23 cellular contexts compared by ENCODE assay signal in genomic region chr3:115280531-115280930, GRCh38.
DNase-seq lines count a peak whose midpoint lies in the region; ATAC-seq and TF ChIP-seq lines count a peak whose summit lies in the region.
"Had no signal": no experiment of that assay in that cellular context is flagged by ENCODE, and none has a peak within 500 bp of the region (broad histone marks: within the 10 kb centered on the region; RNA-seq: fewer than 3 reads in every experiment).

No MANE protein-coding gene starts in this region.

- intact Hi-C loops in Right ventricle myocardium inferior (cut with DNase I), result no loop called here
- intact Hi-C loops in heart right ventricle (cut with DNase I), result no loop called here
- intact Hi-C loops in esophagus muscularis mucosa (cut with DNase I), result no loop called here

- H3K4me3 ChIP-seq in heart right ventricle, result no peak overlapping the region
- no peak overlapping the region for H3K4me3 ChIP-seq in esophagus muscularis mucosa
- H3K4me3 ChIP-seq: A549, adrenal gland, transverse colon had no signal

- H3K9me3 ChIP-seq in heart right ventricle (peaks cover 0 to 3% (median 0%) of the 10 kb centered on the region in 11 donors), esophagus muscularis mucosa (no peaks in the 10 kb centered on the region)
- H3K9me3 ChIP-seq: A549, adrenal gland, transverse colon had no signal

- peak; percentile 50 for ATAC-seq in Right ventricle myocardium inferior
- no peak for ATAC-seq in heart right ventricle
- ATAC-seq: A549; stimulated activated naive CD8-positive, alpha-beta T cell treated with anti-CD3 and anti-CD28 coated beads, Interleukin-15, amount 100 ng/mL, for 72 hours had no signal

- no peaks in the 10 kb centered on the region for H3K36me3 ChIP-seq in heart right ventricle
- no peaks in the 10 kb centered on the region for H3K36me3 ChIP-seq in esophagus muscularis mucosa
- H3K36me3 ChIP-seq: adrenal gland, transverse colon had no signal

- no peak for TF ChIP-seq POLR2A in esophagus muscularis mucosa (IDR thresholded peaks at IDR 0.05; ENCODE audit: low read depth)

- TF ChIP-seq CTCF in heart right ventricle (IDR thresholded peaks at IDR 0.05) (no peak), esophagus muscularis mucosa (IDR thresholded peaks at IDR 0.05) (no peak)

- peak overlapping the region in 3 of 10 donors; percentile 27 to 64 (median 28) for H3K27ac ChIP-seq in heart right ventricle
- peak overlapping the region; percentile 18 for H3K27ac ChIP-seq in angular gyrus (ENCODE audit: low read depth, low read length)
- peak overlapping the region; percentile 22 for H3K27ac ChIP-seq in temporal lobe (ENCODE audit: low read depth, low read length)
- no peak overlapping the region for H3K27ac ChIP-seq in esophagus muscularis mucosa (replicated peaks in 1 of 4)
- H3K27ac ChIP-seq: A549, epithelial cell of prostate, HL-60, transverse colon had no signal

- WGBS in heart right ventricle, 2 donors, result 52 to 68% methylated on average over 3 of the region's 3 CpGs
- WGBS in esophagus muscularis mucosa, result 60% methylated on average over 3 of the region's 3 CpGs

- H3K27me3 ChIP-seq in heart right ventricle, result no peaks in the 10 kb centered on the region
- no peaks in the 10 kb centered on the region for H3K27me3 ChIP-seq in esophagus muscularis mucosa
- H3K27me3 ChIP-seq: adrenal gland, transverse colon had no signal

- DNase-seq in Right ventricle myocardium inferior (ENCODE audit: missing footprints) (no peak), heart right ventricle (no peak), iris pigment epithelial cell (ENCODE audit: low read depth) (peak; percentile 50), NCI-H2029 (lab: John Stamatoyannopoulos, UW) (no peak), cortex of kidney (lab: John Stamatoyannopoulos, UW) (no peak), esophagus muscularis mucosa (ENCODE audit: extremely low spot score) (no peak)
- DNase-seq: activated CD4-positive, alpha-beta memory T cell treated with anti-CD3 and anti-CD28 coated beads, Interleukin-2, amount 10 ng/mL, durations not matched to agents 7 days and 5 days; adrenal gland; C1 segment of cervical spinal cord; EL; kidney glomerular epithelial cell; NCI-H1105; NCI-H510A; occipital lobe; right cardiac atrium; RPMI8226; stimulated activated naive CD8-positive, alpha-beta T cell treated with anti-CD3 and anti-CD28 coated beads, Interleukin-15, amount 100 ng/mL, for 72 hours; transverse colon had no signal

- TF ChIP-seq EP300 in esophagus muscularis mucosa (IDR thresholded peaks at IDR 0.05), result no peak

- H3K4me1 ChIP-seq in heart right ventricle (peaks cover 0 to 18% (median 5%) of the 10 kb centered on the region in 9 donors), esophagus muscularis mucosa (no peaks in the 10 kb centered on the region)
- H3K4me1 ChIP-seq: A549, transverse colon had no signal

Comparison
In these comparisons a context has a peak if more than half of its experiments do, and no peak if none do; other contexts are left out.
1. H3K27ac ChIP-seq: peak in angular gyrus (single experiment) and temporal lobe (single experiment); none in esophagus muscularis mucosa (0 of 4).